In the genomic region with DNA sequence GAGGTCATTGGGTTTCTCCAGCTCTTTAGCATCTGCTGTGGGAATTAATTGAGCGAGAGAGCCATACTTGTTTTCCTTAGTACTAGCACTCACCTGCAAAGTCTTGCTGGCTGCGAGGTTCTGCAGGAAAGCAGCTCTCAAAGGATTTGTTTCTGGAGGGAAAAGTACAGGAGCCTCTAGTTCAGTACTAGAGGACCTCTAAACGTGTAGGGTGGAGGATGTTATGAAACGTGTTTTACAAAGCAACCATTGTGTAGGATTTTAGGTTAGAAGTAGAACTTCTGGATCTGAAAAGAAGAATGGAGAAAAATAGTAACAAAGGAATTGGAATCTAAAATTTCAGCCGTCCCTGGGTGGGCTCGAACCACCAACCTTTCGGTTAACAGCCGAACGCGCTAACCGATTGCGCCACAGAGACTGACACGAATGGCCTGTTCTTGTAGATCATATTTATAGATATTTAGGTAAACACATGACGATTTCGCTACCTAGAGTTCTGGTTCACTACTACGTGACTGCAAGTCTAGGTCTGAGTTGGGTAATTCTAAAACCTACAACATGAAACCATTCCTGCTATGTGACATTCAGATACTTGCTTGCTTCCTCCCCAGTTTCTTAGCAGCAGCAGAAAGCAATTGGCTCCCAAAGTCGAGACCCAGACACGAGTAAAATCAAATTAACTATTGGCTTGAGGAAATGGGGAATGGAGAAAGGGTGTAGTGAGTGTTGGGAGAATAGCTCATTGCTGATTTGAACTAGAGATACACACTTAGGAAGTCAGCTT, we compare ENCODE assay signal across 8 cellular contexts.
DNase-seq lines count a peak whose midpoint lies in the region; ATAC-seq and TF ChIP-seq lines count a peak whose summit lies in the region.

No MANE protein-coding gene starts in this region.

- 34% methylated on average over 18 of the region's 18 CpGs for WGBS in liver
- 25% methylated on average over 18 of the region's 18 CpGs for WGBS in right cardiac atrium
- 30 to 51% methylated on average over 18 of the region's 18 CpGs for WGBS in esophagus squamous epithelium, 2 donors

- no peak for TF ChIP-seq POLR2A in esophagus squamous epithelium (IDR thresholded peaks at IDR 0.05)

- intact Hi-C loops in right cardiac atrium (cut with DNase I) (no loop called here), esophagus squamous epithelium (cut with DNase I) (no loop called here)

- DNase-seq in AG04449 (ENCODE audit: low read depth, low spot score), result no peak
- DNase-seq in activated naive CD4-positive, alpha-beta T cell treated with anti-CD3 and anti-CD28 coated beads, Interleukin-2, amount 50 U/mL, for 16 hours, result peak; percentile 37
- DNase-seq in NCI-H2196 (lab: John Stamatoyannopoulos, UW; ENCODE audit: unreplicated experiment), result no peak
- no peak for DNase-seq in NCI-H774 (lab: John Stamatoyannopoulos, UW)
- no peak for DNase-seq in right cardiac atrium
- DNase-seq in esophagus squamous epithelium (lab: John Stamatoyannopoulos, UW), result no peak

- H3K9me3 ChIP-seq in liver (ENCODE audit: control insufficient read depth in 4 of 4, low read length in 3 of 4) (no peaks in the 10 kb centered on the region), right cardiac atrium (ENCODE audit: control insufficient read depth, low read length) (no peaks in the 10 kb centered on the region), esophagus squamous epithelium (no peaks in the 10 kb centered on the region)

- H3K4me1 ChIP-seq in liver (ENCODE audit: control insufficient read depth in 4 of 4, insufficient read depth in 4 of 4, low read length in 3 of 4) (no peaks in the 10 kb centered on the region), right cardiac atrium (ENCODE audit: control insufficient read depth, insufficient read depth, low read length) (no peaks in the 10 kb centered on the region), esophagus squamous epithelium (no peaks in the 10 kb centered on the region)

- no peaks in the 10 kb centered on the region for H3K36me3 ChIP-seq in liver (ENCODE audit: control insufficient read depth in 4 of 4, insufficient read depth in 3 of 4, low read depth in 1 of 4, low read length in 3 of 4)
- no peaks in the 10 kb centered on the region for H3K36me3 ChIP-seq in esophagus squamous epithelium

- peak overlapping the region; percentile 46 for H3K4me3 ChIP-seq in AG04449 (ENCODE audit: low read depth, low read length)
- no peak overlapping the region for H3K4me3 ChIP-seq in liver (ENCODE audit: low read depth in 1 of 3, low read length in 3 of 3)
- no peak overlapping the region for H3K4me3 ChIP-seq in right cardiac atrium (ENCODE audit: low read length)
- H3K4me3 ChIP-seq in esophagus squamous epithelium, result no peak overlapping the region

- CTCF ChIA-PET in AG04449 (lab: Yijun Ruan, JAX), result interaction anchor here (1.5 to 5.9 kb wide), 2 partner anchors 11 to 45 kb away, joined by 4 to 42 read pairs; no protein-coding TSS in a partner anchor

- H3K27ac ChIP-seq in liver (ENCODE audit: low read depth in 1 of 2, low read length in 2 of 2) (no peak overlapping the region), right cardiac atrium (ENCODE audit: low read length) (no peak overlapping the region), esophagus squamous epithelium (no peak overlapping the region)

- POLR2A ChIA-PET in AG04449 (lab: Yijun Ruan, JAX), result no interaction called here

- H3K27me3 ChIP-seq in liver (ENCODE audit: control insufficient read depth in 4 of 4, insufficient read depth in 4 of 4, low read length in 3 of 4), result peaks cover 0 to 5% (median 2%) of the 10 kb centered on the region in 4 donors
- H3K27me3 ChIP-seq in right cardiac atrium (ENCODE audit: control insufficient read depth, insufficient read depth), result no peaks in the 10 kb centered on the region
- H3K27me3 ChIP-seq in esophagus squamous epithelium, result peaks cover 0 to 50% (median 2%) of the 10 kb centered on the region in 4 donors

- ATAC-seq in HG02981 (IDR thresholded peaks at IDR 0.05; ENCODE audit: unreplicated experiment), result peak; percentile 64
- no peak for ATAC-seq in right cardiac atrium

- TF ChIP-seq CTCF in AG04449 (IDR thresholded peaks at IDR 0.05; ENCODE audit: insufficient read depth, low read length, missing control alignments), result no peak
- TF ChIP-seq CTCF in liver (IDR thresholded peaks at IDR 0.05; ENCODE audit: low read depth, low read length, missing input control), result no peak
- TF ChIP-seq CTCF in esophagus squamous epithelium (IDR thresholded peaks at IDR 0.05), result no peak

- no peak overlapping the region for H3K9ac ChIP-seq in liver (ENCODE audit: low read depth in 1 of 2, low read length in 2 of 2)

- no peak for TF ChIP-seq RAD21 in liver (IDR thresholded peaks at IDR 0.05)

TF ChIP-seq in liver, 16 proteins besides CTCF, POLR2A, EP300 and RAD21:
- TF ChIP-seq, protein P1, sequence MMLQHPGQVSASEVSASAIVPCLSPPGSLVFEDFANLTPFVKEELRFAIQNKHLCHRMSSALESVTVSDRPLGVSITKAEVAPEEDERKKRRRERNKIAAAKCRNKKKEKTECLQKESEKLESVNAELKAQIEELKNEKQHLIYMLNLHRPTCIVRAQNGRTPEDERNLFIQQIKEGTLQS (IDR thresholded peaks at IDR 0.05), result peak; percentile 86
- no peak for TF ChIP-seq NR2F2 (IDR thresholded peaks at IDR 0.05)
TF ChIP-seq in liver: peak in this region for 1.
